In genomic region chr2:60965514-60965815, GRCh38 we compare ENCODE assay signal across 18 cellular contexts. TPM values are rescaled to one million over a fixed set of nuclear protein-coding genes. Genes with fewer than 3 reads are reported as not detected.
DNase-seq lines count a peak whose midpoint lies in the region; ATAC-seq and TF ChIP-seq lines count a peak whose summit lies in the region.
"Had no signal": no experiment of that assay in that cellular context is flagged by ENCODE, and none has a peak within 500 bp of the region (broad histone marks: within the 10 kb centered on the region; RNA-seq: fewer than 3 reads in every experiment).

No MANE protein-coding gene starts in this region.

- peaks cover 15% of the 10 kb centered on the region for H3K4me1 ChIP-seq in effector memory CD4-positive, alpha-beta T cell (ENCODE audit: control insufficient read depth, insufficient read depth, low read length, poor library complexity, severe bottlenecking)
- peaks cover 11 to 61% (median 27%) of the 10 kb centered on the region in 6 donors for H3K4me1 ChIP-seq in spleen
- H3K4me1 ChIP-seq: parathyroid adenoma had no signal

- no peak for TF ChIP-seq POLR2A in spleen (IDR thresholded peaks at IDR 0.05)

- peak overlapping the region; percentile 40 for H3K9ac ChIP-seq in SU-DHL-6 (ENCODE audit: low read length)
- H3K9ac ChIP-seq: parathyroid adenoma had no signal

- TF ChIP-seq CTCF in SU-DHL-6 (IDR thresholded peaks at IDR 0.05; ENCODE audit: insufficient read depth, low read length, poor library complexity, severe bottlenecking) (no peak), spleen (IDR thresholded peaks at IDR 0.05 in 8 of 11, conservative IDR thresholded peaks at IDR 0.05 in 3 of 11) (no peak)

- peak overlapping the region; percentile 71 for H3K27ac Mint-ChIP-seq in activated T-cell treated with anti-CD3 and anti-CD28 coated beads, Interleukin-2, amount 50 U/mL, for 24 hours

- H3K4me3 ChIP-seq in SU-DHL-6 (ENCODE audit: insufficient read depth, low read length, poor library complexity, severe bottlenecking): peak overlapping the region; percentile 24
- peak overlapping the region; percentile 7 for H3K4me3 ChIP-seq in effector memory CD4-positive, alpha-beta T cell (ENCODE audit: insufficient read depth, low read depth, low read length, poor library complexity, severe bottlenecking)
- H3K4me3 ChIP-seq in spleen: no peak overlapping the region
- H3K4me3 ChIP-seq: dorsolateral prefrontal cortex, mucosa of descending colon had no signal

- no peak for DNase-seq in activated T-cell treated with anti-CD3 and anti-CD28 coated beads, Interleukin-2, amount 50 U/mL, for 24 hours
- no peak for DNase-seq in activated T-cell treated with anti-CD3 and anti-CD28 coated beads, Interleukin-2, amount 50 U/mL, for 48 hours
- no peak for DNase-seq in effector memory CD4-positive, alpha-beta T cell
- DNase-seq in spleen (no peak), NCI-H2029 treated with DMSO at 0.1 percent for 48 hours (lab: John Stamatoyannopoulos, UW) (no peak), cerebellar nuclear complex (lab: John Stamatoyannopoulos, UW) (no peak)
- DNase-seq: activated CD4-positive, alpha-beta T cell treated with anti-CD3 and anti-CD28 coated beads for 1 hour; dorsolateral prefrontal cortex; left cardiac atrium; mucosa of descending colon; NCI-H2171; NCI-H82; RPMI8226; stimulated activated CD4-positive, alpha-beta T cell treated with anti-CD3 and anti-CD28 coated beads, Interleukin-4, amount 100 ng/mL, for 4 hours; SW 1271 had no signal

- H3K9me3 ChIP-seq in SU-DHL-6 (ENCODE audit: insufficient read depth, low read length) (no peaks in the 10 kb centered on the region), spleen (no peaks in the 10 kb centered on the region)
- no peaks in the 10 kb centered on the region for H3K9me3 ChIP-seq in effector memory CD4-positive, alpha-beta T cell (ENCODE audit: control insufficient read depth, low read length)
- H3K9me3 ChIP-seq: mucosa of descending colon had no signal

- H2AFZ ChIP-seq in SU-DHL-6 (ENCODE audit: low read depth, low read length, severe bottlenecking): peak overlapping the region; percentile 2
- H2AFZ ChIP-seq: parathyroid adenoma had no signal

- H3K27me3 ChIP-seq in SU-DHL-6 (ENCODE audit: low read length): no peaks in the 10 kb centered on the region
- H3K27me3 ChIP-seq in effector memory CD4-positive, alpha-beta T cell (replicated peaks; ENCODE audit: control insufficient read depth, insufficient read depth, low read length, poor library complexity, severe bottlenecking): no peaks in the 10 kb centered on the region
- H3K27me3 ChIP-seq in spleen (replicated peaks in 1 of 7): no peaks in the 10 kb centered on the region
- H3K27me3 ChIP-seq: dorsolateral prefrontal cortex had no signal

- peaks cover 3% of the 10 kb centered on the region for H3K9me3 Mint-ChIP-seq in activated T-cell treated with anti-CD3 and anti-CD28 coated beads, Interleukin-2, amount 50 U/mL, for 24 hours

- peaks cover 12% of the 10 kb centered on the region; the same call in 1 of the 2 replicates for H3K79me2 ChIP-seq in SU-DHL-6 (ENCODE audit: insufficient read depth, low read length)
- H3K79me2 ChIP-seq: parathyroid adenoma had no signal

- H4K20me1 ChIP-seq in SU-DHL-6 (ENCODE audit: low read depth, low read length): no peaks in the 10 kb centered on the region

- H3K4me1 Mint-ChIP-seq in activated T-cell treated with anti-CD3 and anti-CD28 coated beads, Interleukin-2, amount 50 U/mL, for 24 hours (ENCODE audit: low read depth): peaks cover 46% of the 10 kb centered on the region

- peak overlapping the region; percentile 79 for H3K4me2 ChIP-seq in SU-DHL-6 (ENCODE audit: low read depth, low read length, poor library complexity, severe bottlenecking)

- H3K36me3 Mint-ChIP-seq in activated T-cell treated with anti-CD3 and anti-CD28 coated beads, Interleukin-2, amount 50 U/mL, for 24 hours (ENCODE audit: low read depth): peaks cover 11% of the 10 kb centered on the region

- peaks cover 69% of the 10 kb centered on the region for H3F3A ChIP-seq in SU-DHL-6 (ENCODE audit: insufficient read depth)

- intact Hi-C loops in spleen (cut with DNase I; ENCODE audit: low total_unique reads): no loop called here

- H3K36me3 ChIP-seq in SU-DHL-6 (ENCODE audit: low read length): no peaks in the 10 kb centered on the region
- H3K36me3 ChIP-seq in effector memory CD4-positive, alpha-beta T cell (ENCODE audit: control insufficient read depth, insufficient read depth, low read length): no peaks in the 10 kb centered on the region
- no peaks in the 10 kb centered on the region for H3K36me3 ChIP-seq in spleen

- ATAC-seq in HG03439 (IDR thresholded peaks at IDR 0.05; ENCODE audit: unreplicated experiment): no peak
- ATAC-seq: left cardiac atrium, mucosa of descending colon had no signal

- no peaks in the 10 kb centered on the region for H3K9me2 ChIP-seq in SU-DHL-6 (replicated peaks; ENCODE audit: insufficient read depth, low read length)

- H3K4me3 Mint-ChIP-seq in activated T-cell treated with anti-CD3 and anti-CD28 coated beads, Interleukin-2, amount 50 U/mL, for 24 hours: no peak overlapping the region

- peak overlapping the region; percentile 96 for H3K27ac ChIP-seq in SU-DHL-6 (ENCODE audit: low read depth, low read length)
- peak overlapping the region; percentile 40 for H3K27ac ChIP-seq in effector memory CD4-positive, alpha-beta T cell (ENCODE audit: insufficient read depth, low read length, poor library complexity, severe bottlenecking)
- H3K27ac ChIP-seq in spleen: peak overlapping the region in 7 of 8 donors; percentile 11 to 70 (median 65)
- H3K27ac ChIP-seq: dorsolateral prefrontal cortex, parathyroid adenoma had no signal

- H3K27me3 Mint-ChIP-seq in activated T-cell treated with anti-CD3 and anti-CD28 coated beads, Interleukin-2, amount 50 U/mL, for 24 hours: no peaks in the 10 kb centered on the region

RNA-seq across cellular contexts. Expression of gene PEX13, which starts 52.1 kb away (rescaled TPM):
- total RNA-seq in spleen: 10 to 100 TPM; 15.0 to 28.4 (median 20.6) TPM
- 1 to 10 TPM; 4.5 to 6.4 (median 6.1) TPM for polyA plus RNA-seq in spleen

RNA-seq across cellular contexts. Expression of gene PUS10, which starts 52.6 kb away (rescaled TPM):
- total RNA-seq in spleen: 10 to 100 TPM in 3 of 7 donors, 1 to 10 TPM in 4; 6.0 to 12.6 (median 8.6) TPM
- polyA plus RNA-seq in spleen: 1 to 10 TPM; 3.5 to 4.6 (median 4.3) TPM

Comparison
In these comparisons a context has a peak if more than half of its experiments do, and no peak if none do; other contexts are left out.
1. H3K27ac ChIP-seq: peak in every context shown above with its lines; median percentile 96 in SU-DHL-6; 65 in spleen; 40 in effector memory CD4-positive, alpha-beta T cell.
2. H3K4me3 ChIP-seq: peak in SU-DHL-6 (single experiment) and effector memory CD4-positive, alpha-beta T cell (single experiment); none in spleen (0 of 8).